9 cellular contexts compared by ENCODE assay signal in genomic region chr16:1474047-1474446, GRCh38. TPM values are rescaled to one million over a fixed set of nuclear protein-coding genes. Genes with fewer than 3 reads are reported as not detected.
A peak's percentile ranks its signal among the peaks of the same experiment; 100 is the strongest.
DNase-seq lines count a peak whose midpoint lies in the region; ATAC-seq, FAIRE-seq and TF ChIP-seq lines count a peak whose summit lies in the region.
"Had no signal": no experiment of that assay in that cellular context is flagged by ENCODE, and none has a peak within 500 bp of the region (broad histone marks: within the 10 kb centered on the region; RNA-seq: fewer than 3 reads in every experiment).

No MANE protein-coding gene starts in this region.

- POLR2A ChIA-PET in PC-3 (lab: Charles Lee; ENCODE audit: unreplicated experiment): no interaction called here

- CTCF ChIA-PET in PC-3 (lab: Charles Lee): no interaction called here

- ATAC-seq in PC-3: peak; percentile 56
- no peak for ATAC-seq in pancreas
- ATAC-seq in HG03378 (IDR thresholded peaks at IDR 0.05; ENCODE audit: unreplicated experiment): no peak
- ATAC-seq in HG02852 (IDR thresholded peaks at IDR 0.05; ENCODE audit: unreplicated experiment): no peak
- no peak for ATAC-seq in GM21717 (IDR thresholded peaks at IDR 0.05; ENCODE audit: unreplicated experiment)

- FAIRE-seq in pancreas (lab: Jason Lieb, UNC): no peak

- peaks cover 32% of the 10 kb centered on the region for H3K79me2 ChIP-seq in PC-3 (ENCODE audit: low read length)

- no peak for TF ChIP-seq POLR2A in erythroblast (IDR thresholded peaks at IDR 0.05; ENCODE audit: low read length)

- TF ChIP-seq CTCF in PC-3 (conservative IDR thresholded peaks at IDR 0.05; ENCODE audit: low read depth, low read length): no peak
- no peak for TF ChIP-seq CTCF in pancreas (IDR thresholded peaks at IDR 0.05)

- H3K9me3 ChIP-seq in PC-3 (ENCODE audit: low read length) (no peaks in the 10 kb centered on the region), pancreas (no peaks in the 10 kb centered on the region)

- peak; percentile 27 for DNase-seq in ELF-1 (ENCODE audit: low read depth, low spot score)
- peak; percentile 3 for DNase-seq in PC-3
- DNase-seq in erythroblast (lab: John Stamatoyannopoulos, UW): peak; percentile 50 to 56
- no peak for DNase-seq in pancreas
- DNase-seq in T1000 (lab: John Stamatoyannopoulos, UW): no peak

- peak overlapping the region; percentile 82 for H3K4me2 ChIP-seq in PC-3 (ENCODE audit: low read length)

- peak overlapping the region; percentile 79 for H3K9ac ChIP-seq in PC-3 (ENCODE audit: low read length)

- peak overlapping the region; percentile 87; the same call in 1 of the 2 replicates for H2AFZ ChIP-seq in PC-3 (ENCODE audit: low read length)

- H3F3A ChIP-seq in PC-3 (ENCODE audit: low read length, unreplicated experiment): no peaks in the 10 kb centered on the region

- WGBS in pancreas, 2 donors: 21 to 24% methylated on average over 15 of the region's 15 CpGs

- H3K4me1 ChIP-seq in PC-3 (ENCODE audit: insufficient read depth, low read length) (peaks cover 5% of the 10 kb centered on the region; the same call in 1 of the 2 replicates), pancreas (peaks cover 0 to 12% (median 0%) of the 10 kb centered on the region in 3 donors)

- H3K4me3 ChIP-seq in PC-3 (ENCODE audit: low read length) (peak overlapping the region; percentile 79), pancreas (peak overlapping the region; percentile 63 to 99 (median 90))

- intact Hi-C loops in PC-3 (cut with micrococcal nuclease): no loop called here
- intact Hi-C loops in pancreas (cut with DNase I): no loop called here

- H3K9me2 ChIP-seq in PC-3 (replicated peaks; ENCODE audit: low read length): no peaks in the 10 kb centered on the region

- H3K36me3 ChIP-seq in PC-3 (ENCODE audit: low read depth, low read length): no peaks in the 10 kb centered on the region
- H3K36me3 ChIP-seq in pancreas: no peaks in the 10 kb centered on the region

- H3K27me3 ChIP-seq in PC-3 (ENCODE audit: low read length) (no peaks in the 10 kb centered on the region), pancreas (no peaks in the 10 kb centered on the region)

- BruUV-seq in PC-3 (replicated peaks; lab: Mats Ljungman, UMichigan): TSS peak; percentile 76

- H3K27ac ChIP-seq in PC-3 (ENCODE audit: low read length): no peak overlapping the region; the same call in 1 of the 2 replicates
- peak overlapping the region in 2 of 4 donors; percentile 71 to 80 for H3K27ac ChIP-seq in pancreas

- H4K20me1 ChIP-seq in PC-3 (ENCODE audit: low read length): no peaks in the 10 kb centered on the region

RNA-seq across cellular contexts. Expression of gene CLCN7, which starts 0.8 kb away (rescaled TPM):
- total RNA-seq in PC-3 (2014; rRNA removed) (48.2 and 66.6 TPM in 2 replicates), pancreas (10 to 100 TPM; 31.0 to 56.1 (median 34.3) TPM)
- polyA plus RNA-seq in pancreas: 10 to 100 TPM; 41.9 to 91.2 TPM

RNA-seq across cellular contexts. Expression of gene PTX4, which starts 14.7 kb away (rescaled TPM):
- total RNA-seq in PC-3 (2014; rRNA removed) (0.22 and 0.40 TPM in 2 replicates), pancreas (not detected)
- not detected for polyA plus RNA-seq in pancreas
- total RNA-seq: myocyte had no signal

RNA-seq across cellular contexts. Expression of gene TELO2, which starts 19.1 kb away (rescaled TPM):
- 37.8 and 61.3 TPM in 2 replicates for total RNA-seq in PC-3 (2014; rRNA removed)
- 10 to 100 TPM; 11.7 to 22.9 (median 17.5) TPM for total RNA-seq in pancreas
- 10 to 100 TPM; 65.9 to 98.7 TPM for polyA plus RNA-seq in pancreas

RNA-seq across cellular contexts. Expression of gene CCDC154, which starts 29.7 kb away (rescaled TPM):
- total RNA-seq in PC-3 (2014; rRNA removed): not detected in 2 replicates
- total RNA-seq in pancreas: 1 to 10 TPM in 3 of 6 donors, under 1 TPM in 3; 0.59 to 3.2 (median 1.2) TPM
- polyA plus RNA-seq in pancreas: 1 to 10 TPM; 7.7 to 7.8 TPM

RNA-seq across cellular contexts. Expression of gene PERCC1, which starts 43.2 kb away (rescaled TPM):
- total RNA-seq in PC-3 (2014; rRNA removed): not detected in 2 replicates
- under 1 TPM in 2 of 6 donors, not detected in 4; 0.16 to 0.23 TPM for total RNA-seq in pancreas
- not detected for polyA plus RNA-seq in pancreas
- total RNA-seq: myocyte had no signal

Comparison
In these comparisons a context has a peak if more than half of its experiments do, and no peak if none do; other contexts are left out.
1. DNase-seq: peak in ELF-1 (single experiment), PC-3 (single experiment) and erythroblast (2 of 2); none in pancreas (0 of 6) and T1000 (single experiment).